8 cellular contexts compared by ENCODE assay signal in the genomic region with DNA sequence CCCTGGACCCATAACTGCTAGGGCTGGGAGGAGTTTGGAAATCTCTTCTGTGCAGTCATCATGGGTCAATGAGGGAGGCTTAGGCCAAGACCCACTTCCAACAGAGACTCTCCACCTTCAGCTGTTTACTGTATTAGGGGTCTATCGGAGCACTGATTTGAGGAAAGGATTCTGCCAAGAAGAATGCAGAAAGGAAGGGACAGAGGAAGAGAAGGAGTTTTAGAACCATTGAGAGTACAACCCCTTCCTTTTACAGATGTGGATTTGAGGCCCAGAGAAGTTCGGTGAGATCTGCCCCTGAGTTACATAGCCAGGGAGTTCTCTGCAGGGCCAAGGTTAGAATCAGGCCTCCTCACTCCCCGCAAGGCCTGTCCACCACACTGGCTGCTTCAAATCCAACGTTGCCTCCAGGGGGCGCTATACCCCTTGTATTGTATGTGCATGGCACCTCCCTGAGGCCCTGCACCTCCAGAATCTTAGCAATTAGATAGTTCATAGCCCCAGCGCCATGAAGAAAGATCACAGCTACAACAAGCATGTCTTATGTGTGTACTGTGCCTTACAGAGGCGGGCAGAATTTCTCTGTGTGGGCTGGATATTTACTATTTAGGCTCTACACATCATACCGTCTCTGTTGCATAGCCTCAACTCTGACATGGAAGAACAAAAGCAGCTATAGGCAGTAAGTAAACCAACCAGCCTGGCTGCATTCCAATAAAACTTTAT.
A peak's percentile ranks its signal among the peaks of the same experiment; 100 is the strongest.
DNase-seq lines count a peak whose midpoint lies in the region; ATAC-seq and TF ChIP-seq lines count a peak whose summit lies in the region.

No MANE protein-coding gene starts in this region.

- H3K36me3 Mint-ChIP-seq in nephron progenitor cell (ENCODE audit: low read depth): no peaks in the 10 kb centered on the region

- no peak overlapping the region for H3K27ac ChIP-seq in esophagus squamous epithelium

- H3K9me3 Mint-ChIP-seq in nephron progenitor cell: peaks cover 5% of the 10 kb centered on the region

- H3K27ac Mint-ChIP-seq in nephron progenitor cell: no peak overlapping the region

- no peaks in the 10 kb centered on the region for H3K4me1 ChIP-seq in NT2/D1 (ENCODE audit: insufficient read depth, insufficient read length)
- peaks cover 0 to 7% (median 0%) of the 10 kb centered on the region in 3 donors for H3K4me1 ChIP-seq in esophagus squamous epithelium

- H3K4me3 Mint-ChIP-seq in nephron progenitor cell: no peak overlapping the region

- H3K4me1 Mint-ChIP-seq in nephron progenitor cell: peaks cover 36% of the 10 kb centered on the region

- H3K4me3 ChIP-seq in NT2/D1 (ENCODE audit: insufficient read length, low read depth): no peak overlapping the region
- H3K4me3 ChIP-seq in esophagus squamous epithelium: no peak overlapping the region

- H3K27me3 ChIP-seq in NT2/D1 (ENCODE audit: insufficient read depth, insufficient read length): no peaks in the 10 kb centered on the region
- H3K27me3 ChIP-seq in esophagus squamous epithelium: no peaks in the 10 kb centered on the region

- ATAC-seq in GM19395 (IDR thresholded peaks at IDR 0.05; ENCODE audit: unreplicated experiment) (peak; percentile 94), HG03469 (IDR thresholded peaks at IDR 0.05; ENCODE audit: unreplicated experiment) (peak; percentile 94)

- no peaks in the 10 kb centered on the region for H3K27me3 Mint-ChIP-seq in nephron progenitor cell (ENCODE audit: low read depth, poor library complexity)

- no peaks in the 10 kb centered on the region for H3K36me3 ChIP-seq in NT2/D1 (ENCODE audit: insufficient read depth, insufficient read length, low read length)
- no peaks in the 10 kb centered on the region for H3K36me3 ChIP-seq in esophagus squamous epithelium

- TF ChIP-seq CTCF in esophagus squamous epithelium (IDR thresholded peaks at IDR 0.05) (peak; percentile 49 to 86 (median 74)), nephron progenitor cell (IDR thresholded peaks at IDR 0.05) (peak; percentile 84)

- H3K9me3 ChIP-seq in NT2/D1 (ENCODE audit: insufficient read depth, low read length) (no peaks in the 10 kb centered on the region), esophagus squamous epithelium (no peaks in the 10 kb centered on the region)

- 24 to 38% methylated on average over 7 to 8 of the region's 8 CpGs for WGBS in esophagus squamous epithelium, 2 donors

- intact Hi-C loops in esophagus squamous epithelium (cut with DNase I): loop anchor here (10.0 kb wide), 1 partner anchor 216 kb away; no protein-coding TSS in a partner anchor

- H3K9ac ChIP-seq in NT2/D1 (ENCODE audit: insufficient read length, low read depth): no peak overlapping the region

- no peak for TF ChIP-seq POLR2A in esophagus squamous epithelium (IDR thresholded peaks at IDR 0.05)

- peak; percentile 72 for DNase-seq in COLO829 (ENCODE audit: low spot score)
- DNase-seq in NT2/D1 (ENCODE audit: low read depth, low spot score): peak; percentile 80
- DNase-seq in activated CD8-positive, alpha-beta memory T cell treated with anti-CD3 and anti-CD28 coated beads, Interleukin-2, amount 50 U/mL, for 48 hours: peak; percentile 95
- DNase-seq in esophagus squamous epithelium (lab: John Stamatoyannopoulos, UW): peak; percentile 53
- DNase-seq in nephron progenitor cell: peak; percentile 95
- DNase-seq in stromal cell of bone marrow (ENCODE audit: low read depth): peak; percentile 83
